Comparison of ENCODE assay signal across 11 cellular contexts in the genomic region with DNA sequence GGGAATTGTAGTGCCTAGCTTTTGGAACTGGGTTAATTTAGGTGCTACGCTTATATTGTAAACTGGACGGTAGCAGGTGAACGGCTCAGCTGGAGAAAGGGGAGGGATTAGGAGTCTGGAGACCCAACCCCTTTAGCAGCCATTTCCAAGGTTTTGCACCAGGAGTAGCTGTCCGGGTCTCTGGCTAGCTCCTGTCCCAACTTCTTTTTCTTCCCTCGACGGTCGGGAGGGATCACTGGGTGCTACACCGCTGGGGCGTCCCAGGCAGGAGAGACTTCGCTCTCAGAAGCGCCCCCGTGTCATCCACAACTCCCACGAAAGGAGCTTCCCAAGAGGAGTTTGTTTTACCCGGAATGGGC. TPM values are rescaled to one million over a fixed set of nuclear protein-coding genes. Genes with fewer than 3 reads are reported as not detected.
DNase-seq lines count a peak whose midpoint lies in the region; ATAC-seq, FAIRE-seq and TF ChIP-seq lines count a peak whose summit lies in the region.
"Had no signal": no experiment of that assay in that cellular context is flagged by ENCODE, and none has a peak within 500 bp of the region (broad histone marks: within the 10 kb centered on the region; RNA-seq: fewer than 3 reads in every experiment).

No MANE protein-coding gene starts in this region.

- no peaks in the 10 kb centered on the region for H3K9me3 Mint-ChIP-seq in activated T-cell treated with anti-CD3 and anti-CD28 coated beads, Interleukin-2, amount 50 U/mL, for 72 hours
- no peaks in the 10 kb centered on the region for H3K9me3 Mint-ChIP-seq in activated T-cell treated with anti-CD3 and anti-CD28 coated beads, Interleukin-2, amount 50 U/mL, for 24 hours

- 0 out of 4 replicates have a peak, but pooled peaks of 1 of the 2 experiments have one; percentile 24 for TF ChIP-seq EP300 in SK-N-SH (IDR thresholded peaks at IDR 0.05; ENCODE audit: borderline replicate concordance in 1 of 2, low read depth in 1 of 2, low read length in 1 of 2)

- peaks cover 68% of the 10 kb centered on the region for H3K27me3 Mint-ChIP-seq in activated T-cell treated with anti-CD3 and anti-CD28 coated beads, Interleukin-2, amount 50 U/mL, for 72 hours (ENCODE audit: low read depth)
- peaks cover 75% of the 10 kb centered on the region for H3K27me3 Mint-ChIP-seq in activated T-cell treated with anti-CD3 and anti-CD28 coated beads, Interleukin-2, amount 50 U/mL, for 24 hours

- H3K4me3 ChIP-seq in SK-N-SH (ENCODE audit: low read depth in 2 of 2, low read length in 1 of 2) (peak overlapping the region; percentile 92 to 96), spleen (peak overlapping the region in 1 of 8 donors; percentile 61)

- peaks cover 9 to 22% of the 10 kb centered on the region in 2 experiments; a peak in 3 of 4 replicates for H3K4me1 ChIP-seq in SK-N-SH (ENCODE audit: control insufficient read depth in 1 of 2, insufficient read depth in 2 of 2, low read depth in 1 of 2, low read length in 1 of 2)
- peaks cover 8 to 33% (median 25%) of the 10 kb centered on the region in 6 donors for H3K4me1 ChIP-seq in spleen

- peak overlapping the region; percentile 54 for H3K27ac Mint-ChIP-seq in activated T-cell treated with anti-CD3 and anti-CD28 coated beads, Interleukin-2, amount 50 U/mL, for 72 hours
- no peak overlapping the region for H3K27ac Mint-ChIP-seq in activated T-cell treated with anti-CD3 and anti-CD28 coated beads, Interleukin-2, amount 50 U/mL, for 24 hours

- no peaks in the 10 kb centered on the region for H3K9me2 ChIP-seq in SK-N-SH

- TF ChIP-seq POLR2A in spleen (IDR thresholded peaks at IDR 0.05): no peak

- peaks cover 22% of the 10 kb centered on the region for H4K20me1 ChIP-seq in SK-N-SH (ENCODE audit: insufficient read depth)

- peak overlapping the region; percentile 96 for H3K4me2 ChIP-seq in SK-N-SH

- ATAC-seq in activated T-cell treated with anti-CD3 and anti-CD28 coated beads, Interleukin-2, amount 50 U/mL, for 72 hours (replicated peaks in 1 of 2): no peak
- ATAC-seq: Right ventricle myocardium inferior had no signal

- WGBS in SK-N-SH (ENCODE audit: low lambda C conversion rate): 6% methylated on average over 6 of the region's 14 CpGs
- 1 to 5% (median 3%) methylated on average over 13 to 14 of the region's 14 CpGs for WGBS in spleen, 5 donors

- peaks cover 10% of the 10 kb centered on the region for H3F3A ChIP-seq in SK-N-SH (replicated peaks; ENCODE audit: insufficient read depth)

- no peaks in the 10 kb centered on the region for H3K27me3 ChIP-seq in SK-N-SH (ENCODE audit: insufficient read depth)
- peaks cover 0 to 87% (median 59%) of the 10 kb centered on the region in 7 donors for H3K27me3 ChIP-seq in spleen (replicated peaks in 1 of 7)

- CTCF ChIA-PET in SK-N-SH (lab: Yijun Ruan, JAX): interaction anchor here (0.9 to 3.6 kb wide), 5 partner anchors 17 to 1488 kb away, joined by 3 to 24 read pairs (median 4); no protein-coding TSS in a partner anchor

- TF ChIP-seq RAD21 in SK-N-SH (IDR thresholded peaks at IDR 0.05; ENCODE audit: low read length): peak; percentile 19; the same call in 1 of the 2 replicates

- peak overlapping the region; percentile 50 to 63 for H3K4me3 Mint-ChIP-seq in activated T-cell treated with anti-CD3 and anti-CD28 coated beads, Interleukin-2, amount 50 U/mL, for 72 hours
- no peak overlapping the region for H3K4me3 Mint-ChIP-seq in activated T-cell treated with anti-CD3 and anti-CD28 coated beads, Interleukin-2, amount 50 U/mL, for 24 hours

- POLR2A ChIA-PET in SK-N-SH (lab: Yijun Ruan, JAX): no interaction called here

- H3K27ac ChIP-seq in SK-N-SH (ENCODE audit: low read depth in 2 of 2, low read length in 1 of 2) (peak overlapping the region; percentile 73 to 83), spleen (no peak overlapping the region)

- FAIRE-seq in urothelium cell line (lab: Jason Lieb, UNC): no peak

- intact Hi-C loops in spleen (cut with DNase I; ENCODE audit: low total_unique reads): no loop called here

- DNase-seq in activated T-cell treated with anti-CD3 and anti-CD28 coated beads, Interleukin-2, amount 50 U/mL, for 72 hours: no peak
- DNase-seq in activated T-cell treated with anti-CD3 and anti-CD28 coated beads, Interleukin-2, amount 50 U/mL, for 24 hours: no peak
- peak; percentile 81 for DNase-seq in SK-N-SH
- DNase-seq in inferior parietal cortex (ENCODE audit: extremely low spot score): peak; percentile 27
- DNase-seq in urothelium cell line (ENCODE audit: low spot score): peak; percentile 61
- DNase-seq in RKO (ENCODE audit: low spot score): no peak
- no peak for DNase-seq in spleen
- no peak for DNase-seq in effector CD8-positive, alpha-beta T cell (lab: John Stamatoyannopoulos, UW)
- DNase-seq: effector memory CD4-positive, alpha-beta T cell; stimulated activated CD4-positive, alpha-beta T cell treated with anti-CD3 and anti-CD28 coated beads, Interleukin-4, amount 100 ng/mL, for 24 hours had no signal

- no peaks in the 10 kb centered on the region for H3K36me3 ChIP-seq in SK-N-SH (replicated peaks in 1 of 2; ENCODE audit: control insufficient read depth in 1 of 2, insufficient read depth in 2 of 2, low read length in 1 of 2)
- no peaks in the 10 kb centered on the region for H3K36me3 ChIP-seq in spleen

- H2AFZ ChIP-seq in SK-N-SH (ENCODE audit: low read depth): peak overlapping the region; percentile 96

- peak overlapping the region; percentile 72 for H3K9ac ChIP-seq in SK-N-SH

- H3K4me1 Mint-ChIP-seq in activated T-cell treated with anti-CD3 and anti-CD28 coated beads, Interleukin-2, amount 50 U/mL, for 72 hours (ENCODE audit: low read depth): peaks cover 22% of the 10 kb centered on the region
- peaks cover 12% of the 10 kb centered on the region for H3K4me1 Mint-ChIP-seq in activated T-cell treated with anti-CD3 and anti-CD28 coated beads, Interleukin-2, amount 50 U/mL, for 24 hours (ENCODE audit: low read depth)

- H3K9me3 ChIP-seq in SK-N-SH (no peaks in the 10 kb centered on the region), spleen (no peaks in the 10 kb centered on the region)

- peaks cover 90% of the 10 kb centered on the region for H3K79me2 ChIP-seq in SK-N-SH (ENCODE audit: insufficient read depth)

- TF ChIP-seq CTCF in SK-N-SH (IDR thresholded peaks at IDR 0.05) (no peak; the same call in 1 of the 2 replicates), spleen (IDR thresholded peaks at IDR 0.05 in 8 of 11, conservative IDR thresholded peaks at IDR 0.05 in 3 of 11) (no peak)

- H3K36me3 Mint-ChIP-seq in activated T-cell treated with anti-CD3 and anti-CD28 coated beads, Interleukin-2, amount 50 U/mL, for 72 hours (ENCODE audit: insufficient read depth in 2 of 2): peaks cover 0 to 1% of the 10 kb centered on the region in 2 donors
- no peaks in the 10 kb centered on the region for H3K36me3 Mint-ChIP-seq in activated T-cell treated with anti-CD3 and anti-CD28 coated beads, Interleukin-2, amount 50 U/mL, for 24 hours (ENCODE audit: low read depth)

TF ChIP-seq in SK-N-SH, 30 proteins besides CTCF, POLR2A, EP300 and RAD21 (continues in another document):
- TF ChIP-seq MAX (IDR thresholded peaks at IDR 0.05; ENCODE audit: low read depth): no peak
- TF ChIP-seq GABPA (IDR thresholded peaks at IDR 0.05; ENCODE audit: low read depth): peak; percentile 38; the same call in 1 of the 2 replicates
- TF ChIP-seq RCOR1 (IDR thresholded peaks at IDR 0.05; ENCODE audit: low read length): peak; percentile 38; the same call in 1 of the 2 replicates
- peak; percentile 24; the same call in 1 of the 2 replicates for TF ChIP-seq NFIC (IDR thresholded peaks at IDR 0.05; ENCODE audit: borderline replicate concordance)
- no peak for TF ChIP-seq NRF1 (IDR thresholded peaks at IDR 0.05; ENCODE audit: low read depth, low read length)
- TF ChIP-seq EZH2phosphoT487 (IDR thresholded peaks at IDR 0.05; ENCODE audit: borderline replicate concordance, low read depth): no peak
- TF ChIP-seq, protein P1, sequence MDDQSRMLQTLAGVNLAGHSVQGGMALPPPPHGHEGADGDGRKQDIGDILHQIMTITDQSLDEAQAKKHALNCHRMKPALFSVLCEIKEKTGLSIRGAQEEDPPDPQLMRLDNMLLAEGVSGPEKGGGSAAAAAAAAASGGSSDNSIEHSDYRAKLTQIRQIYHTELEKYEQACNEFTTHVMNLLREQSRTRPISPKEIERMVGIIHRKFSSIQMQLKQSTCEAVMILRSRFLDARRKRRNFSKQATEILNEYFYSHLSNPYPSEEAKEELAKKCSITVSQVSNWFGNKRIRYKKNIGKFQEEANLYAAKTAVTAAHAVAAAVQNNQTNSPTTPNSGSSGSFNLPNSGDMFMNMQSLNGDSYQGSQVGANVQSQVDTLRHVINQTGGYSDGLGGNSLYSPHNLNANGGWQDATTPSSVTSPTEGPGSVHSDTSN (IDR thresholded peaks at IDR 0.05): peak; percentile 53; the same call in 1 of the 2 replicates
- no peak for TF ChIP-seq JUND (IDR thresholded peaks at IDR 0.05)
- peak; percentile 86; the same call in 1 of the 2 replicates for TF ChIP-seq SIN3A (IDR thresholded peaks at IDR 0.05; ENCODE audit: borderline replicate concordance, low read depth, low read length)
- peak; percentile 73; the same call in 1 of the 2 replicates for TF ChIP-seq POLR2AphosphoS5 (IDR thresholded peaks at IDR 0.05; ENCODE audit: low read depth, low read length)
- TF ChIP-seq USF2 (IDR thresholded peaks at IDR 0.05; ENCODE audit: borderline replicate concordance, low read depth, low read length): no peak
- TF ChIP-seq GATA2 (CRISPR knock-in tag; IDR thresholded peaks at IDR 0.05): no peak
- TF ChIP-seq FOXM1 (IDR thresholded peaks at IDR 0.05; ENCODE audit: low read depth): no peak

RNA-seq across cellular contexts. Expression of gene LINGO2, which starts 0.7 kb away (rescaled TPM):
- total RNA-seq in activated T-cell treated with anti-CD3 and anti-CD28 coated beads, Interleukin-2, amount 50 U/mL, for 72 hours: not detected
- polyA plus RNA-seq in SK-N-SH (2012; rRNA removed) (4.3 and 7.6 TPM in 2 replicates), spleen (under 1 TPM in 2 of 3 donors, not detected in 1; 0.02 to 0.03 TPM)
- polyA plus RNA-seq in SK-N-SH (2012; cell fraction: cytosol; rRNA removed): 5.5 and 5.6 TPM in 2 replicates
- 6.4 and 13.5 TPM in 2 replicates for polyA plus RNA-seq in SK-N-SH (2012; cell fraction: nucleus; rRNA removed)
- under 1 TPM in 2 of 7 donors, not detected in 5; 0.10 to 0.17 TPM for total RNA-seq in spleen
- total RNA-seq: Right ventricle myocardium inferior had no signal

Comparison
In these comparisons a context has a peak if more than half of its experiments do, and no peak if none do; other contexts are left out.
1. DNase-seq: peak in SK-N-SH (single experiment), inferior parietal cortex (single experiment) and urothelium cell line (single experiment); none in activated T-cell treated with anti-CD3 and anti-CD28 coated beads, Interleukin-2, amount 50 U/mL, for 72 hours (0 of 2), activated T-cell treated with anti-CD3 and anti-CD28 coated beads, Interleukin-2, amount 50 U/mL, for 24 hours (single experiment), RKO (single experiment), spleen (single experiment) and effector CD8-positive, alpha-beta T cell (single experiment).
2. H3K27ac ChIP-seq: peak in SK-N-SH (2 of 2); none in spleen (0 of 8).